8 cellular contexts compared by ENCODE assay signal in the genomic region with DNA sequence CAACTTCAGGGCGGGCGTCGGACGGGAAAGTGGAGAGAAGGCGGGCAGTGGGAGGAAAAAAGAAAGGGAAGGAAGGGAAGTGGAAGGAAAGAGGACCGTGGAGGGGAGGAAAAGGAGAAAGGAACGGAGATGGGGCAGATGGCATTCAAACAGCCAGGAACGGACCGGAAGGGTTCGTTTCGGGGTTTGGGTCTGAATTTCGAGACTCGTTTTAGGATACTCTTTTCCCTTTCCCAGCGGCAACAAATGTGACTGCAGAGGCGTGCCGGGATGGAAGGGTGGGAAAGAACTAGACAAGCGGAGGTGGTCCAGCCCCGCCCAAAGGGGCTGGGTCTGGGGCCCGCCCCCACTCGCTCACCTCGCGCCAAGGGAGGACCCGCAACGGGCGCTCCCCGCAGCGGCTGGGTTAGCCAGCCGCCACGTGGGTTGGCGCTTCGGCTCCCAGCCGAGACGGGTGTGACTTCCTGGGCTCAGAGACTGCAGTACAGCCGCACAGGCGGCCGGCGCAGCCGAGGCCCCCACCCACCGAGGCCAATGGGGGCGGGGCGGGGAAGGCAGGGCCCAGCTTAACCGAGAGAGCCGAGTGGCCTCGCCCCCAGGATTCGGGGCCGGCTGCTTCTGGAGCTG. TPM values are rescaled to one million over a fixed set of nuclear protein-coding genes. Genes with fewer than 3 reads are reported as not detected.
A peak's percentile ranks its signal among the peaks of the same experiment; 100 is the strongest.
DNase-seq lines count a peak whose midpoint lies in the region; ATAC-seq, FAIRE-seq and TF ChIP-seq lines count a peak whose summit lies in the region.

No MANE protein-coding gene starts in this region.

- no peaks in the 10 kb centered on the region for H3K27me3 Mint-ChIP-seq in progenitor cell of endocrine pancreas

- H3K36me3 Mint-ChIP-seq in progenitor cell of endocrine pancreas (ENCODE audit: insufficient read depth): peaks cover 6% of the 10 kb centered on the region

- peak overlapping the region; percentile 85 for H3K4me3 ChIP-seq in astrocyte of the spinal cord (ENCODE audit: low read depth, low read length)

- FAIRE-seq in RCC 7860 (lab: Jason Lieb, UNC): peak; percentile 72

- H3K4me3 Mint-ChIP-seq in progenitor cell of endocrine pancreas (ENCODE audit: low read depth): peak overlapping the region; percentile 93

- ATAC-seq in GM21367 (IDR thresholded peaks at IDR 0.05; ENCODE audit: unreplicated experiment): peak; percentile 42

- H3K9me3 Mint-ChIP-seq in progenitor cell of endocrine pancreas (ENCODE audit: low read depth): no peaks in the 10 kb centered on the region

- no peak for TF ChIP-seq CTCF in astrocyte of the spinal cord (IDR thresholded peaks at IDR 0.05; ENCODE audit: low read depth, low read length)
- no peak for TF ChIP-seq CTCF in progenitor cell of endocrine pancreas (IDR thresholded peaks at IDR 0.05; ENCODE audit: unreplicated experiment)

- peak overlapping the region; percentile 95 for H3K27ac Mint-ChIP-seq in progenitor cell of endocrine pancreas

- peak; percentile 98 for DNase-seq in Daoy (ENCODE audit: low read depth)
- DNase-seq in HUDEP-2 (lab: John Stamatoyannopoulos, UW; ENCODE audit: unreplicated experiment in 76 of 76): peak in 75 of 76 experiments; percentile 10 to 90 (median 75)
- DNase-seq in RCC 7860 (ENCODE audit: low spot score): peak; percentile 86
- DNase-seq in astrocyte of the spinal cord (ENCODE audit: low read depth, low spot score): peak; percentile 96
- peak; percentile 37 to 56 for DNase-seq in hippocampal formation (lab: John Stamatoyannopoulos, UW)
- peak; percentile 63 for DNase-seq in progenitor cell of endocrine pancreas (ENCODE audit: low spot score, unreplicated experiment)
- DNase-seq in RKO (ENCODE audit: low spot score): no peak

- in situ Hi-C loops in astrocyte of the spinal cord (cut with HindIII; ENCODE audit: low sequenced_read_pairs): no loop called here

- H3K4me1 Mint-ChIP-seq in progenitor cell of endocrine pancreas (ENCODE audit: low read depth): peaks cover 35% of the 10 kb centered on the region

RNA-seq across cellular contexts. Expression of a gene that starts 2.7 kb away (rescaled TPM):
- 24.5 and 30.7 TPM in 2 replicates for total RNA-seq in Daoy (2014; rRNA removed; shearing (Covaris generic))
- total RNA-seq in progenitor cell of endocrine pancreas: 673 and 675 TPM in 2 replicates

Comparison
In these comparisons a context has a peak if more than half of its experiments do, and no peak if none do; other contexts are left out.
1. RNA of a gene that starts 2.7 kb away (total RNA-seq): 673 to 675 TPM in progenitor cell of endocrine pancreas; 24.5 to 30.7 TPM in Daoy; every median in the first group is over 10 times any median in the second.